ENCODE assay signal across 13 cellular contexts in the genomic region with DNA sequence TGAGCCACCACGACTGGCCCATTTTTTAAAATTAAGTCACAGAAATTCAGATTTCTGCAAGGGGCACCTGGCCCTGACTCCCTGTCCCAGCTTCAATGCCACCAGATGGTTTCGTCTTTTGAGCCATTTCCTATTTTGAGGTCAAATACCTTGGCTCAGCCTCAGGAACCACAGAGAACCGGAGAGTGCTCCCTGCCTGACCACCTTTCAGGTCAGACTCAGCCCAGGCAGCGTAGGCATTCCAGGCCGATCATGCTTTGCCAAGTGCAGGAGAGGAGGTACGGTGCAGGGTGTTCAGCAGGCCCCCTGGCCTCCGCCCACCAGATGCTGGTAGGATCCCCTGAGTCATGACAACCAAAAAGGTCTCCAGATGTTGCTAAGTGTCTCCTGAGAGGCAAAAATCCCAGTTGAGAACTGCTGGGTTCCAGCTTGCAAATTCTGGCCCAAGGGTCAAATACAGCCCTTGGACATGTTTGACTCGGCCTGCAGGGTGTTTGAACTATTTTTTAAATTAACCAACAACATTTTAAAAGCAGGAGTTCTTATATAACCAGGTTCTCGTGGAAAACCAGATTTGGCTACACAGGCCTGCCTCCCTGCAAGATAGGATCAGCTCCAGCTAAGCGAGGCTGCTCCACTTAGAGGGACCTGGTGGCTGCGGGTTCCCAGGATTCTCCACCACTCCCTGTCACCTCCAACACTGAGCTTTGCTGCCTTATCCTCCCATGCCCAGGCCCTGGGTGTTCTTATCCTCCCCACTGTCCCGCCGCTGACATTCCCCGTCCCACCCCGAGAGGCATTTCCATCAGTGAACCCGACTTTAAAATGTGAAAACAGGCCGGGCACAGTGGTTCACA.
"Had no signal": no experiment of that assay in that cellular context is flagged by ENCODE, and none has a peak within 500 bp of the region (broad histone marks: within the 10 kb centered on the region; RNA-seq: fewer than 3 reads in every experiment).

No MANE protein-coding gene starts in this region.

- H3K36me3 ChIP-seq: colonic mucosa, lower lobe of right lung, neutrophil, pancreas had no signal

- DNase-seq: activated CD4-positive, alpha-beta T cell treated with anti-CD3 and anti-CD28 coated beads for 36 hours; activated CD4-positive, alpha-beta T cell treated with anti-CD3 and anti-CD28 coated beads, Interleukin-2, amount 50 U/mL, for 48 hours; amygdala; body of pancreas; colonic mucosa; left cardiac atrium; lower lobe of right lung; natural killer cell; pancreas; stimulated activated naive B cell treated with anti-CD40 and anti-IgM and Interleukin-4, amounts not matched to agents 10 μg/mL and 1 μg/mL and 100 μg/mL, for 72 hours had no signal

- ATAC-seq: activated CD4-positive, alpha-beta T cell treated with anti-CD3 and anti-CD28 coated beads for 36 hours; body of pancreas; left cardiac atrium; lower lobe of right lung; natural killer cell; pancreas; stimulated activated naive B cell treated with anti-CD40 and anti-IgM and Interleukin-4, amounts not matched to agents 10 μg/mL and 1 μg/mL and 100 μg/mL, for 72 hours; WTC11 had no signal

- H3K4me1 Mint-ChIP-seq: activated CD4-positive, alpha-beta T cell treated with anti-CD3 and anti-CD28 coated beads for 36 hours; natural killer cell; stimulated activated naive B cell treated with anti-CD40 and anti-IgM and Interleukin-4, amounts not matched to agents 10 μg/mL and 1 μg/mL and 100 μg/mL, for 72 hours; WTC11 had no signal

- H3K27ac Mint-ChIP-seq: activated CD4-positive, alpha-beta T cell treated with anti-CD3 and anti-CD28 coated beads for 36 hours; activated naive CD8-positive, alpha-beta T cell; natural killer cell; stimulated activated naive B cell treated with anti-CD40 and anti-IgM and Interleukin-4, amounts not matched to agents 10 μg/mL and 1 μg/mL and 100 μg/mL, for 72 hours; WTC11 had no signal

- H3K4me1 ChIP-seq: body of pancreas, colonic mucosa, lower lobe of right lung, pancreas had no signal

- H3K9me3 Mint-ChIP-seq: natural killer cell; stimulated activated naive B cell treated with anti-CD40 and anti-IgM and Interleukin-4, amounts not matched to agents 10 μg/mL and 1 μg/mL and 100 μg/mL, for 72 hours; WTC11 had no signal

- H3K9me3 ChIP-seq: colonic mucosa, lower lobe of right lung, neutrophil, pancreas had no signal

- H3K36me3 Mint-ChIP-seq: activated naive CD8-positive, alpha-beta T cell; natural killer cell; stimulated activated naive B cell treated with anti-CD40 and anti-IgM and Interleukin-4, amounts not matched to agents 10 μg/mL and 1 μg/mL and 100 μg/mL, for 72 hours; WTC11 had no signal

- H3K27me3 ChIP-seq: body of pancreas, colonic mucosa, pancreas had no signal

- H3K4me3 Mint-ChIP-seq: activated CD4-positive, alpha-beta T cell treated with anti-CD3 and anti-CD28 coated beads for 36 hours; activated naive CD8-positive, alpha-beta T cell; natural killer cell; stimulated activated naive B cell treated with anti-CD40 and anti-IgM and Interleukin-4, amounts not matched to agents 10 μg/mL and 1 μg/mL and 100 μg/mL, for 72 hours; WTC11 had no signal

- H3K27ac ChIP-seq: body of pancreas, colonic mucosa, lower lobe of right lung, neutrophil, pancreas had no signal

- H3K4me3 ChIP-seq: body of pancreas, colonic mucosa, lower lobe of right lung, pancreas had no signal
